In the genomic region with DNA sequence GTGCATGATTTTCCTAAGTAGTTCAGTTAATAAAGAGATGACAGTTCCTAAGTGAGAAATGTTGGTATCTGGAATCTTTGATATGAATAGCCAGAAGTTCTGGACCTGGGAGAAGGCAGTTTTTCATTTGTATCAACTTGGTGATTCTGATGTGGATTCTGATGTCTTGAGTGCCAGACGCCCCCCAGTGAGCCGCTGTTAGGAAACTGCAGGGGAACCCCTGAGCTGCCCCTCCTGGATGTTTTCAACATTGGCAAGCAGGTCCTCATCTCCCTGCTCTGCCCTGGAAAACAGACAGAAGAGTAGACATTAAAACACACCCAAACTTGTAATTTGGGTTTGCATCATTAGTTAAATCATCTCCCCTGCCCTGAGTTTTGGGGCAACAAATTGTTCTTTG, we compare ENCODE assay signal across 13 cellular contexts. TPM values are rescaled to one million over a fixed set of nuclear protein-coding genes. Genes with fewer than 3 reads are reported as not detected.
DNase-seq lines count a peak whose midpoint lies in the region; ATAC-seq and TF ChIP-seq lines count a peak whose summit lies in the region.
"Had no signal": no experiment of that assay in that cellular context is flagged by ENCODE, and none has a peak within 500 bp of the region (broad histone marks: within the 10 kb centered on the region; RNA-seq: fewer than 3 reads in every experiment).

No MANE protein-coding gene starts in this region.

- H3K27ac ChIP-seq in HUES6 (ENCODE audit: low read depth, low read length) (peak overlapping the region; percentile 96), duodenal mucosa (ENCODE audit: low read depth, low read length) (peak overlapping the region; percentile 34), liver (ENCODE audit: low read depth in 1 of 2, low read length in 2 of 2) (peak overlapping the region; percentile 22 to 99), subcutaneous abdominal adipose tissue (ENCODE audit: low read depth, low read length) (peak overlapping the region; percentile 58)

- H3K36me3 ChIP-seq in HUES6 (ENCODE audit: control insufficient read depth, insufficient read depth, low read length) (peaks cover 69% of the 10 kb centered on the region), duodenal mucosa (ENCODE audit: control insufficient read depth in 1 of 2, insufficient read depth in 2 of 2, low read length in 2 of 2) (peaks cover 60 to 71% of the 10 kb centered on the region in 2 donors), liver (ENCODE audit: control insufficient read depth in 4 of 4, insufficient read depth in 3 of 4, low read depth in 1 of 4, low read length in 3 of 4) (peaks cover 24 to 74% (median 61%) of the 10 kb centered on the region in 4 donors), subcutaneous abdominal adipose tissue (ENCODE audit: control insufficient read depth in 5 of 5, insufficient read depth in 5 of 5, low read length in 5 of 5) (peaks cover 21 to 68% (median 61%) of the 10 kb centered on the region in 5 donors)

- H3K4me1 ChIP-seq in HUES6 (ENCODE audit: control insufficient read depth, insufficient read depth, low read length) (peaks cover 65% of the 10 kb centered on the region), duodenal mucosa (ENCODE audit: control insufficient read depth in 1 of 2, insufficient read depth in 2 of 2, low read length in 2 of 2) (peaks cover 60 to 79% of the 10 kb centered on the region in 2 donors), liver (ENCODE audit: control insufficient read depth in 4 of 4, insufficient read depth in 4 of 4, low read length in 3 of 4) (peaks cover 4 to 28% (median 13%) of the 10 kb centered on the region in 4 donors), subcutaneous abdominal adipose tissue (ENCODE audit: control insufficient read depth in 5 of 5, insufficient read depth in 5 of 5, low read length in 5 of 5) (peaks cover 0 to 26% (median 3%) of the 10 kb centered on the region in 5 donors)

- H3K27me3 ChIP-seq in HUES6 (ENCODE audit: control insufficient read depth, insufficient read depth, low read length) (no peaks in the 10 kb centered on the region), duodenal mucosa (ENCODE audit: control insufficient read depth in 1 of 2, insufficient read depth in 2 of 2, low read length in 2 of 2) (no peaks in the 10 kb centered on the region), liver (ENCODE audit: control insufficient read depth in 4 of 4, insufficient read depth in 4 of 4, low read length in 3 of 4) (no peaks in the 10 kb centered on the region), subcutaneous abdominal adipose tissue (ENCODE audit: control insufficient read depth in 5 of 5, insufficient read depth in 4 of 5, low read length in 5 of 5) (no peaks in the 10 kb centered on the region)

- WGBS in liver = 82% methylated on average over 2 of the region's 2 CpGs

- H3K9me3 ChIP-seq in HUES6 (ENCODE audit: control insufficient read depth, insufficient read depth, low read depth, low read length) = no peaks in the 10 kb centered on the region
- H3K9me3 ChIP-seq in duodenal mucosa (ENCODE audit: control insufficient read depth in 1 of 2, low read length in 2 of 2) = no peaks in the 10 kb centered on the region
- H3K9me3 ChIP-seq in liver (ENCODE audit: control insufficient read depth in 4 of 4, low read length in 3 of 4) = no peaks in the 10 kb centered on the region
- no peaks in the 10 kb centered on the region for H3K9me3 ChIP-seq in subcutaneous abdominal adipose tissue (ENCODE audit: control insufficient read depth in 5 of 5, low read length in 5 of 5)

- no peak for TF ChIP-seq RAD21 in liver (IDR thresholded peaks at IDR 0.05)

- DNase-seq in RPMI8226 (no peak), foreskin fibroblast (no peak)
- DNase-seq: activated CD4-positive, alpha-beta T cell treated with anti-CD3 and anti-CD28 coated beads for 48 hours; activated naive CD4-positive, alpha-beta T cell treated with anti-CD3 and anti-CD28 coated beads for 36 hours; DMS 273 treated with DMSO at 0.1 percent for 48 hours; Kasumi-1; stimulated activated CD4-positive, alpha-beta T cell treated with anti-CD3 and anti-CD28 coated beads, Interleukin-12 subunit alpha, Interleukin-12 subunit beta, amount 100 ng/mL, for 4 hours; stimulated activated naive CD8-positive, alpha-beta T cell treated with anti-CD3 and anti-CD28 coated beads, Interleukin-15, Interleukin-2, amounts not matched to agents 100 U/mL and 50 U/mL, for 24 hours had no signal

- ATAC-seq in HG02798 (IDR thresholded peaks at IDR 0.05; ENCODE audit: poor library complexity, unreplicated experiment) = no peak
- ATAC-seq: stimulated activated naive CD8-positive, alpha-beta T cell treated with anti-CD3 and anti-CD28 coated beads, Interleukin-15, Interleukin-2, amounts not matched to agents 100 U/mL and 50 U/mL, for 24 hours had no signal

- TF ChIP-seq CTCF in liver (IDR thresholded peaks at IDR 0.05; ENCODE audit: low read depth, low read length, missing input control) (no peak), foreskin fibroblast (IDR thresholded peaks at IDR 0.05; ENCODE audit: low read depth, low read length) (no peak)

- H3K9ac ChIP-seq in HUES6 (ENCODE audit: low read length) (peak overlapping the region; percentile 67), duodenal mucosa (ENCODE audit: low read depth in 1 of 2, low read length in 2 of 2) (peak overlapping the region; percentile 20 to 95), liver (ENCODE audit: low read depth in 1 of 2, low read length in 2 of 2) (no peak overlapping the region), subcutaneous abdominal adipose tissue (ENCODE audit: low read length in 5 of 5) (no peak overlapping the region)

- peak overlapping the region; percentile 36; the same call in 1 of the 2 replicates for H3K4me3 ChIP-seq in HUES6 (ENCODE audit: low read depth, low read length)
- H3K4me3 ChIP-seq in duodenal mucosa (ENCODE audit: low read depth in 1 of 2, low read length in 2 of 2) = peak overlapping the region; percentile 34 to 45
- no peak overlapping the region for H3K4me3 ChIP-seq in liver (ENCODE audit: low read depth in 1 of 3, low read length in 3 of 3)
- no peak overlapping the region for H3K4me3 ChIP-seq in subcutaneous abdominal adipose tissue (ENCODE audit: low read depth in 1 of 5, low read length in 5 of 5)
- H3K4me3 ChIP-seq in foreskin fibroblast (ENCODE audit: low read depth in 1 of 2, low read length in 2 of 2) = no peak overlapping the region

TF ChIP-seq in liver, 16 proteins besides CTCF, POLR2A, EP300 and RAD21:
- TF ChIP-seq YY1 (IDR thresholded peaks at IDR 0.05) (no peak), RXRA (IDR thresholded peaks at IDR 0.05) (no peak), SP1 (IDR thresholded peaks at IDR 0.05) (no peak), NR2F2 (IDR thresholded peaks at IDR 0.05) (no peak), GABPA (IDR thresholded peaks at IDR 0.05 in 1 of 2, conservative IDR thresholded peaks at IDR 0.05 in 1 of 2) (no peak), FOXA2 (IDR thresholded peaks at IDR 0.05) (no peak), HNF4A (conservative IDR thresholded peaks at IDR 0.05) (no peak), TAF1 (conservative IDR thresholded peaks at IDR 0.05) (no peak), ATF3 (IDR thresholded peaks at IDR 0.05) (no peak), JUND (IDR thresholded peaks at IDR 0.05) (no peak), EGR1 (IDR thresholded peaks at IDR 0.05; ENCODE audit: low read depth in 2 of 2) (no peak), FOXA1 (IDR thresholded peaks at IDR 0.05) (no peak)
- TF ChIP-seq, protein P1, sequence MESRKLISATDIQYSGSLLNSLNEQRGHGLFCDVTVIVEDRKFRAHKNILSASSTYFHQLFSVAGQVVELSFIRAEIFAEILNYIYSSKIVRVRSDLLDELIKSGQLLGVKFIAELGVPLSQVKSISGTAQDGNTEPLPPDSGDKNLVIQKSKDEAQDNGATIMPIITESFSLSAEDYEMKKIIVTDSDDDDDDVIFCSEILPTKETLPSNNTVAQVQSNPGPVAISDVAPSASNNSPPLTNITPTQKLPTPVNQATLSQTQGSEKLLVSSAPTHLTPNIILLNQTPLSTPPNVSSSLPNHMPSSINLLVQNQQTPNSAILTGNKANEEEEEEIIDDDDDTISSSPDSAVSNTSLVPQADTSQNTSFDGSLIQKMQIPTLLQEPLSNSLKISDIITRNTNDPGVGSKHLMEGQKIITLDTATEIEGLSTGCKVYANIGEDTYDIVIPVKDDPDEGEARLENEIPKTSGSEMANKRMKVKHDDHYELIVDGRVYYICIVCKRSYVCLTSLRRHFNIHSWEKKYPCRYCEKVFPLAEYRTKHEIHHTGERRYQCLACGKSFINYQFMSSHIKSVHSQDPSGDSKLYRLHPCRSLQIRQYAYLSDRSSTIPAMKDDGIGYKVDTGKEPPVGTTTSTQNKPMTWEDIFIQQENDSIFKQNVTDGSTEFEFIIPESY (IDR thresholded peaks at IDR 0.05) = no peak
- TF ChIP-seq, protein P2, sequence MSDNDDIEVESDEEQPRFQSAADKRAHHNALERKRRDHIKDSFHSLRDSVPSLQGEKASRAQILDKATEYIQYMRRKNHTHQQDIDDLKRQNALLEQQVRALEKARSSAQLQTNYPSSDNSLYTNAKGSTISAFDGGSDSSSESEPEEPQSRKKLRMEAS (IDR thresholded peaks at IDR 0.05) = no peak

RNA-seq across cellular contexts. Expression of gene ETS2, which starts 7.4 kb away (rescaled TPM):
- total RNA-seq in liver = 10 to 100 TPM; 20.2 to 90.7 TPM
- 10 to 100 TPM; 40.8 to 42.8 TPM for polyA plus RNA-seq in liver

Comparison
In these comparisons a context has a peak if more than half of its experiments do, and no peak if none do; other contexts are left out.
1. H3K27ac ChIP-seq: peak in every context shown above with its lines; median percentile 96 in HUES6; 60 in liver; 58 in subcutaneous abdominal adipose tissue; 34 in duodenal mucosa.
2. H3K4me3 ChIP-seq: peak in HUES6 (single experiment) and duodenal mucosa (2 of 2); none in liver (0 of 3), subcutaneous abdominal adipose tissue (0 of 5) and foreskin fibroblast (0 of 2).
3. H3K9ac ChIP-seq: peak in HUES6 (single experiment) and duodenal mucosa (2 of 2); none in liver (0 of 2) and subcutaneous abdominal adipose tissue (0 of 5).